Comparison of ENCODE assay signal across 8 cellular contexts in genomic region chr12:24561411-24561871, GRCh38.
DNase-seq lines count a peak whose midpoint lies in the region.

No MANE protein-coding gene starts in this region.

- no peaks in the 10 kb centered on the region for H3K79me2 ChIP-seq in mesendoderm (ENCODE audit: control insufficient read depth, insufficient read depth, low read length)

- no peak overlapping the region for H3K27ac ChIP-seq in effector memory CD4-positive, alpha-beta T cell (ENCODE audit: insufficient read depth, low read length, poor library complexity, severe bottlenecking)
- H3K27ac ChIP-seq in mesendoderm (ENCODE audit: low read depth, low read length) (peak overlapping the region; percentile 7), urinary bladder (ENCODE audit: low read depth) (peak overlapping the region; percentile 93)

- peaks cover 5% of the 10 kb centered on the region for H3K4me1 ChIP-seq in effector memory CD4-positive, alpha-beta T cell (ENCODE audit: control insufficient read depth, insufficient read depth, low read length, poor library complexity, severe bottlenecking)
- H3K4me1 ChIP-seq in mesendoderm (ENCODE audit: control insufficient read depth, low read depth, low read length): peaks cover 6% of the 10 kb centered on the region
- H3K4me1 ChIP-seq in urinary bladder (ENCODE audit: insufficient read depth): no peaks in the 10 kb centered on the region

- H3K27me3 ChIP-seq in effector memory CD4-positive, alpha-beta T cell (replicated peaks; ENCODE audit: control insufficient read depth, insufficient read depth, low read length, poor library complexity, severe bottlenecking): peaks cover 6% of the 10 kb centered on the region
- H3K27me3 ChIP-seq in mesendoderm (ENCODE audit: insufficient read depth, low read length, poor library complexity): no peaks in the 10 kb centered on the region

- H3K9ac ChIP-seq in mesendoderm (ENCODE audit: low read length): peak overlapping the region; percentile 86

- H3K23ac ChIP-seq in mesendoderm (ENCODE audit: low read length): no peak overlapping the region

- H3K36me3 ChIP-seq in effector memory CD4-positive, alpha-beta T cell (ENCODE audit: control insufficient read depth, insufficient read depth, low read length): no peaks in the 10 kb centered on the region
- H3K36me3 ChIP-seq in mesendoderm (ENCODE audit: control insufficient read depth, insufficient read depth, low read length) (no peaks in the 10 kb centered on the region), urinary bladder (ENCODE audit: insufficient read depth) (no peaks in the 10 kb centered on the region)

- H2BK5ac ChIP-seq in mesendoderm (ENCODE audit: low read length): no peak overlapping the region

- H3K4me3 ChIP-seq in effector memory CD4-positive, alpha-beta T cell (ENCODE audit: insufficient read depth, low read depth, low read length, poor library complexity, severe bottlenecking): peak overlapping the region; percentile 50
- H3K4me3 ChIP-seq in mesendoderm (ENCODE audit: low read length): peak overlapping the region; percentile 27
- peak overlapping the region; percentile 71 for H3K4me3 ChIP-seq in urinary bladder (ENCODE audit: low read depth, low read length)

- H2BK120ac ChIP-seq in mesendoderm (ENCODE audit: low read depth, low read length): peak overlapping the region; percentile 63

- H2AK5ac ChIP-seq in mesendoderm (ENCODE audit: low read length): no peak overlapping the region

- no peak overlapping the region for H3K4ac ChIP-seq in mesendoderm (ENCODE audit: low read depth, low read length)

- no peak overlapping the region for H4K5ac ChIP-seq in mesendoderm (ENCODE audit: low read length)

- H3K18ac ChIP-seq in mesendoderm (ENCODE audit: low read length): peak overlapping the region; percentile 99

- peak overlapping the region; percentile 91 for H4K8ac ChIP-seq in mesendoderm (ENCODE audit: low read depth, low read length)

- peaks cover 2% of the 10 kb centered on the region for H3K79me1 ChIP-seq in mesendoderm (ENCODE audit: low read length)

- H3K4me2 ChIP-seq in mesendoderm (ENCODE audit: low read length): peak overlapping the region; percentile 85

- WGBS in mesendoderm (ENCODE audit: extremely low coverage, insufficient coverage, low lambda C conversion rate): no CpG with 5 or more reads among the region's 15 CpGs
- 1% methylated on average over 15 of the region's 15 CpGs for WGBS in urinary bladder

- H2BK15ac ChIP-seq in mesendoderm (replicated peaks; ENCODE audit: low read depth): peak overlapping the region; percentile 80

- no peaks in the 10 kb centered on the region for H3K9me3 ChIP-seq in effector memory CD4-positive, alpha-beta T cell (ENCODE audit: control insufficient read depth, low read length)

- DNase-seq in EH (ENCODE audit: low read depth) (peak; percentile 52), NCI-H69 (lab: John Stamatoyannopoulos, UW) (peak; percentile 82), mesendoderm (peak; percentile 91), DMS114 treated with DMSO at 0.1 percent for 48 hours (lab: John Stamatoyannopoulos, UW; ENCODE audit: unreplicated experiment) (no peak), SW 1271 (lab: John Stamatoyannopoulos, UW) (no peak)
- no peak for DNase-seq in effector memory CD4-positive, alpha-beta T cell
- no peak for DNase-seq in activated CD8-positive, alpha-beta memory T cell treated with anti-CD3 and anti-CD28 coated beads, Interleukin-2, amount 50 U/mL, for 48 hours

- H3K56ac ChIP-seq in mesendoderm (ENCODE audit: low read length): peak overlapping the region; percentile 97

Comparison
In these comparisons a context has a peak if more than half of its experiments do, and no peak if none do; other contexts are left out.
1. DNase-seq: peak in EH (single experiment), NCI-H69 (single experiment) and mesendoderm (single experiment); none in effector memory CD4-positive, alpha-beta T cell (0 of 3), DMS114 treated with DMSO at 0.1 percent for 48 hours (single experiment), activated CD8-positive, alpha-beta memory T cell treated with anti-CD3 and anti-CD28 coated beads, Interleukin-2, amount 50 U/mL, for 48 hours (single experiment) and SW 1271 (0 of 2).
2. Peak in every context shown above with its lines, with median percentiles within 50 percentile points of each other: H3K4me3 ChIP-seq.